9 cellular contexts compared by ENCODE assay signal in genomic region chr9:70260007-70260443, GRCh38. TPM values are rescaled to one million over a fixed set of nuclear protein-coding genes. Genes with fewer than 3 reads are reported as not detected.
DNase-seq lines count a peak whose midpoint lies in the region; ATAC-seq and TF ChIP-seq lines count a peak whose summit lies in the region.
"Had no signal": no experiment of that assay in that cellular context is flagged by ENCODE, and none has a peak within 500 bp of the region (broad histone marks: within the 10 kb centered on the region; RNA-seq: fewer than 3 reads in every experiment).

No MANE protein-coding gene starts in this region.

- no CpG with 5 or more reads among the region's 30 CpGs for WGBS in mesendoderm (ENCODE audit: extremely low coverage, insufficient coverage, low lambda C conversion rate)

- H3K9me3 ChIP-seq in left ventricle myocardium inferior (replicated peaks) (no peaks in the 10 kb centered on the region), uterus (no peaks in the 10 kb centered on the region)

- H4K8ac ChIP-seq in mesendoderm (ENCODE audit: low read depth, low read length): no peak overlapping the region

- no peak overlapping the region for H3K23ac ChIP-seq in mesendoderm (ENCODE audit: low read length)

- TF ChIP-seq CTCF in left ventricle myocardium inferior (IDR thresholded peaks at IDR 0.05; ENCODE audit: borderline replicate concordance) (no peak), brain microvascular endothelial cell (IDR thresholded peaks at IDR 0.05; ENCODE audit: low read depth, low read length, missing control alignments) (no peak), uterus (IDR thresholded peaks at IDR 0.05) (no peak), GM20000 (IDR thresholded peaks at IDR 0.05; ENCODE audit: extremely low read depth, missing control alignments) (no peak)

- no peak overlapping the region for H3K27ac ChIP-seq in left ventricle myocardium inferior (replicated peaks)
- H3K27ac ChIP-seq in brain microvascular endothelial cell: peak overlapping the region; percentile 96
- no peak overlapping the region for H3K27ac ChIP-seq in mesendoderm (ENCODE audit: low read depth, low read length)
- H3K27ac ChIP-seq in uterus: peak overlapping the region; percentile 91 to 94

- H3K4me2 ChIP-seq in mesendoderm (ENCODE audit: low read length): no peak overlapping the region

- intact Hi-C loops in left ventricle myocardium inferior (cut with micrococcal nuclease): no loop called here
- intact Hi-C loops in left ventricle myocardium superior (cut with micrococcal nuclease): no loop called here
- intact Hi-C loops in uterus (cut with DNase I; ENCODE audit: low total_unique reads): loop anchor here (10.0 kb wide), 1 partner anchor 345 kb away; no protein-coding TSS in a partner anchor

- H2BK5ac ChIP-seq in mesendoderm (ENCODE audit: low read length): no peak overlapping the region

- no peak for DNase-seq in left ventricle myocardium inferior
- DNase-seq in left ventricle myocardium superior: no peak
- no peak for DNase-seq in brain microvascular endothelial cell
- no peak for DNase-seq in mesendoderm
- DNase-seq in uterus: peak in 1 of 2 donors; percentile 23
- no peak for DNase-seq in GM20000 (ENCODE audit: low spot score)
- no peak for DNase-seq in islet precursor cell
- DNase-seq: stimulated activated CD8-positive, alpha-beta memory T cell treated with anti-CD3 and anti-CD28 coated beads, Interleukin-4, amount 100 ng/mL, for 48 hours had no signal

- H3K79me2 ChIP-seq in mesendoderm (ENCODE audit: control insufficient read depth, insufficient read depth, low read length): peaks cover 44% of the 10 kb centered on the region

- H3K9ac ChIP-seq in mesendoderm (ENCODE audit: low read length): peak overlapping the region; percentile 34

- no peaks in the 10 kb centered on the region for H3K27me3 ChIP-seq in left ventricle myocardium inferior (ENCODE audit: low read depth)
- H3K27me3 ChIP-seq in brain microvascular endothelial cell (replicated peaks): no peaks in the 10 kb centered on the region
- no peaks in the 10 kb centered on the region for H3K27me3 ChIP-seq in mesendoderm (ENCODE audit: insufficient read depth, low read length, poor library complexity)
- no peaks in the 10 kb centered on the region for H3K27me3 ChIP-seq in uterus

- H3K79me1 ChIP-seq in mesendoderm (ENCODE audit: low read length): peaks cover 17% of the 10 kb centered on the region

- H3K4me1 ChIP-seq in left ventricle myocardium inferior (peaks cover 77% of the 10 kb centered on the region), mesendoderm (ENCODE audit: control insufficient read depth, low read depth, low read length) (peaks cover 2% of the 10 kb centered on the region), uterus (peaks cover 14 to 22% of the 10 kb centered on the region in 2 donors)

- peaks cover 17% of the 10 kb centered on the region for H3K36me3 ChIP-seq in left ventricle myocardium inferior
- H3K36me3 ChIP-seq in brain microvascular endothelial cell (replicated peaks): peaks cover 24% of the 10 kb centered on the region
- peaks cover 4% of the 10 kb centered on the region for H3K36me3 ChIP-seq in mesendoderm (ENCODE audit: control insufficient read depth, insufficient read depth, low read length)
- H3K36me3 ChIP-seq in uterus: no peaks in the 10 kb centered on the region

- no peak overlapping the region for H2AK5ac ChIP-seq in mesendoderm (ENCODE audit: low read length)

- no peak for TF ChIP-seq POLR2A in uterus (IDR thresholded peaks at IDR 0.05)

- peak overlapping the region; percentile 49 for H3K56ac ChIP-seq in mesendoderm (ENCODE audit: low read length)

- no peak overlapping the region for H3K4ac ChIP-seq in mesendoderm (ENCODE audit: low read depth, low read length)

- H2BK120ac ChIP-seq in mesendoderm (ENCODE audit: low read depth, low read length): no peak overlapping the region

- H3K18ac ChIP-seq in mesendoderm (ENCODE audit: low read length): no peak overlapping the region

- no peak for ATAC-seq in left ventricle myocardium superior
- no peak for ATAC-seq in HG03159 (IDR thresholded peaks at IDR 0.05; ENCODE audit: unreplicated experiment)

- H2BK15ac ChIP-seq in mesendoderm (replicated peaks; ENCODE audit: low read depth): no peak overlapping the region

- in situ Hi-C loops in brain microvascular endothelial cell (cut with HindIII; ENCODE audit: low pct_ligation_motif_present, low sequenced_read_pairs): no loop called here

- no peak overlapping the region for H4K5ac ChIP-seq in mesendoderm (ENCODE audit: low read length)

- peak overlapping the region; percentile 84 for H3K4me3 ChIP-seq in left ventricle myocardium inferior
- peak overlapping the region; percentile 86 for H3K4me3 ChIP-seq in brain microvascular endothelial cell (ENCODE audit: low read depth, low read length)
- peak overlapping the region; percentile 87 for H3K4me3 ChIP-seq in mesendoderm (ENCODE audit: low read length)
- peak overlapping the region; percentile 75 to 86 for H3K4me3 ChIP-seq in uterus

RNA-seq across cellular contexts. Expression of gene SMC5, which starts 1.2 kb away (rescaled TPM):
- 11.0 TPM for total RNA-seq in left ventricle myocardium inferior
- 10.5 TPM for total RNA-seq in left ventricle myocardium superior
- 20.1 TPM for polyA plus RNA-seq in mesendoderm (2013, experiment 1 of 2)
- polyA plus RNA-seq in mesendoderm (2013, experiment 2 of 2): 19.0 TPM
- total RNA-seq in uterus: 10 to 100 TPM; 17.9 to 65.5 (median 35.4) TPM

Comparison
In these comparisons a context has a peak if more than half of its experiments do, and no peak if none do; other contexts are left out.
1. H3K27ac ChIP-seq: peak in brain microvascular endothelial cell (single experiment) and uterus (2 of 2); none in left ventricle myocardium inferior (single experiment) and mesendoderm (single experiment).
2. Peak in every context shown above with its lines, with median percentiles within 50 percentile points of each other: H3K4me3 ChIP-seq.